9 cellular contexts compared by ENCODE assay signal in the genomic region with DNA sequence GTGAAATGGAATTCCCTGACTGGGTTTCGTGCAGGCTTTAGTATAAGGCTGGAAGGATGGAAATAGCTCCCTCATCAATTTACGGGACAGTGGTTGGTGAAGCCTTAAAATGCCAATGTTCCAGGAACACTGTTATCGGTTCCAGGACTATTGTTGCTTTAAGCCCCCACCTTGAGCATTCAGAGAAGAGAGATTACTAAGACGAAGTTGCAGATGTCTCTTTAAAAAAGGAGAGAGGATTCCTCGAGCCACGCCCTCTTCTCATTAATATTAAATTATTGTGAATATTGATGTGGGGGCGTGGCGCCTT. TPM values are rescaled to one million over a fixed set of nuclear protein-coding genes. Genes with fewer than 3 reads are reported as not detected.
DNase-seq lines count a peak whose midpoint lies in the region; ATAC-seq and TF ChIP-seq lines count a peak whose summit lies in the region.
"Had no signal": no experiment of that assay in that cellular context is flagged by ENCODE, and none has a peak within 500 bp of the region (broad histone marks: within the 10 kb centered on the region; RNA-seq: fewer than 3 reads in every experiment).

No MANE protein-coding gene starts in this region.

- ATAC-seq in GM19328 (IDR thresholded peaks at IDR 0.05; ENCODE audit: unreplicated experiment) (no peak), GM21717 (IDR thresholded peaks at IDR 0.05; ENCODE audit: unreplicated experiment) (no peak), GM21526 (IDR thresholded peaks at IDR 0.05; ENCODE audit: low FRiP score, unreplicated experiment) (no peak)

- H3K4me3 ChIP-seq in esophagus (ENCODE audit: low read depth in 1 of 2, low read length in 2 of 2): peak overlapping the region; percentile 25 to 37

- peaks cover 18% of the 10 kb centered on the region for H3K27me3 Mint-ChIP-seq in progenitor cell of endocrine pancreas

- peak overlapping the region; percentile 53 for H3K27ac Mint-ChIP-seq in progenitor cell of endocrine pancreas
- H3K27ac Mint-ChIP-seq: memory B cell had no signal

- peaks cover 62% of the 10 kb centered on the region for H3K4me1 Mint-ChIP-seq in progenitor cell of endocrine pancreas (ENCODE audit: low read depth)

- H3K36me3 Mint-ChIP-seq in progenitor cell of endocrine pancreas (ENCODE audit: insufficient read depth): no peaks in the 10 kb centered on the region

- no peaks in the 10 kb centered on the region for H3K36me3 ChIP-seq in ES-I3 (ENCODE audit: insufficient read depth, low read length)
- H3K36me3 ChIP-seq in esophagus (ENCODE audit: control insufficient read depth in 2 of 2, insufficient read depth in 2 of 2, low read length in 1 of 2): no peaks in the 10 kb centered on the region

- peak overlapping the region; percentile 85; the same call in 1 of the 2 replicates for H3K9ac ChIP-seq in ES-I3 (ENCODE audit: low read depth, low read length)

- peak; percentile 68 for DNase-seq in NCI-H2227 treated with DMSO at 0.1 percent for 48 hours (lab: John Stamatoyannopoulos, UW)
- no peak for DNase-seq in progenitor cell of endocrine pancreas (ENCODE audit: low spot score, unreplicated experiment)
- no peak for DNase-seq in foreskin melanocyte

- no peak for TF ChIP-seq CTCF in progenitor cell of endocrine pancreas (IDR thresholded peaks at IDR 0.05; ENCODE audit: unreplicated experiment)

- peaks cover 31% of the 10 kb centered on the region for H3K4me1 ChIP-seq in ES-I3 (ENCODE audit: insufficient read depth, low read length)
- H3K4me1 ChIP-seq in esophagus (ENCODE audit: control insufficient read depth in 2 of 2, insufficient read depth in 2 of 2, low read length in 1 of 2): peaks cover 5 to 8% of the 10 kb centered on the region in 2 donors

- H3K9me3 Mint-ChIP-seq in progenitor cell of endocrine pancreas (ENCODE audit: low read depth): no peaks in the 10 kb centered on the region
- H3K9me3 Mint-ChIP-seq: memory B cell had no signal

- H3K9me3 ChIP-seq in ES-I3 (ENCODE audit: control insufficient read depth, insufficient read depth, low read length): no peaks in the 10 kb centered on the region
- no peaks in the 10 kb centered on the region for H3K9me3 ChIP-seq in esophagus (ENCODE audit: control insufficient read depth in 2 of 2, insufficient read depth in 1 of 2, low read depth in 1 of 2, low read length in 1 of 2)

- WGBS in esophagus, 2 donors: 7 to 12% methylated on average over 8 of the region's 8 CpGs

- H3K27me3 ChIP-seq in esophagus (ENCODE audit: control insufficient read depth in 1 of 2, insufficient read depth in 2 of 2, low read length in 2 of 2): no peaks in the 10 kb centered on the region

- H3K27ac ChIP-seq in esophagus (ENCODE audit: low read depth in 2 of 2, low read length in 1 of 2): no peak overlapping the region

- H3K4me3 Mint-ChIP-seq in progenitor cell of endocrine pancreas (ENCODE audit: low read depth): peak overlapping the region; percentile 75
- H3K4me3 Mint-ChIP-seq: memory B cell had no signal

RNA-seq across cellular contexts. Expression of gene CREB3L1, which starts 0.2 kb away (rescaled TPM):
- polyA plus RNA-seq in esophagus: under 1 TPM; 0.31 to 0.60 TPM
- 9.5 and 9.6 TPM in 2 replicates for total RNA-seq in progenitor cell of endocrine pancreas
